1 cellular context compared by ENCODE assay signal in the genomic region with DNA sequence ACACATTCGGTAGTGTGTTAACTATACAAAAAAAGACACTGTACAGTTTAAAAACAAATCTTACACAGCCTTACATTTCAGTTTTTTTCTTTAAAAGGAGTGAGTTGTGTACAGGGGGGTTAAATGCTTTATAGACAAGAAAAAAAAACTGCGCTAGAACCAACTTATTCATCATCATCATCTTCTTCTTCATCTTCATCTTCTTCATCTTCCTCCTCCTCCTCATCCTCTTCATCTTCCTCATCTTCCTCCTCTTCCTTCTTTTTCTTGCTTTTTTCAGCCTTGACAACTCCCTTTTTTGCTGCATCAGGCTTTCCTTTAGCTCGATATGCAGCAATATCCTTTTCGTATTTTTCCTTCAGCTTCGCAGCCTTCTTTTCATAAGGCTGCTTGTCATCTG. TPM values are rescaled to one million over a fixed set of nuclear protein-coding genes. Genes with fewer than 3 reads are reported as not detected.
"Had no signal": no experiment of that assay in that cellular context is flagged by ENCODE, and none has a peak within 500 bp of the region (broad histone marks: within the 10 kb centered on the region; RNA-seq: fewer than 3 reads in every experiment).

No MANE protein-coding gene starts in this region.

RNA-seq across cellular contexts. Expression of a gene that starts 49.3 kb away (rescaled TPM):
- total RNA-seq: natural killer cell treated with Interleukin-12 subunit alpha and Interleukin-12 subunit beta and Interleukin-15 and Interleukin-18, amount 100 ng/mL, for 72 hours had no signal
